In genomic region chr1:20194770-20195463, GRCh38 we compare ENCODE assay signal across 8 cellular contexts. TPM values are rescaled to one million over a fixed set of nuclear protein-coding genes. Genes with fewer than 3 reads are reported as not detected.
DNase-seq lines count a peak whose midpoint lies in the region; ATAC-seq and TF ChIP-seq lines count a peak whose summit lies in the region.

No MANE protein-coding gene starts in this region.

- H3K36me3 ChIP-seq in BJ (ENCODE audit: control insufficient read depth, insufficient read depth, low read length) = no peaks in the 10 kb centered on the region
- H3K36me3 ChIP-seq in parathyroid adenoma (ENCODE audit: control insufficient read depth, insufficient read depth, low read length) = no peaks in the 10 kb centered on the region

- H2AFZ ChIP-seq in parathyroid adenoma = no peak overlapping the region

- no peak overlapping the region for H3K4me3 Mint-ChIP-seq in HFFc6

- H3K4me1 ChIP-seq in parathyroid adenoma = no peaks in the 10 kb centered on the region

- peaks cover 11% of the 10 kb centered on the region for H3K27me3 ChIP-seq in BJ (ENCODE audit: control insufficient read depth, insufficient read depth, low read length)
- no peaks in the 10 kb centered on the region for H3K27me3 ChIP-seq in parathyroid adenoma (ENCODE audit: control insufficient read depth, insufficient read depth, low read length)

- H3K4me3 ChIP-seq in BJ (ENCODE audit: low read depth, low read length) (no peak overlapping the region), parathyroid adenoma (ENCODE audit: low read depth, low read length) (no peak overlapping the region)

- peaks cover 25% of the 10 kb centered on the region for H3K27me3 Mint-ChIP-seq in HFFc6 (ENCODE audit: insufficient read depth)

- DNase-seq in BJ (ENCODE audit: low read depth) = no peak
- DNase-seq in HFFc6 = peak; percentile 33
- peak; percentile 72 for DNase-seq in RPMI8226
- peak; percentile 52 for DNase-seq in activated effector memory CD4-positive, alpha-beta T cell treated with Interleukin-2 at 50 U/mL for 16 hours
- peak; percentile 20 for DNase-seq in foreskin melanocyte
- peak; percentile 62 for DNase-seq in ureter (ENCODE audit: low spot score)

- no peak overlapping the region for H3K4me2 ChIP-seq in parathyroid adenoma (ENCODE audit: low read length)

- POLR2A ChIA-PET in BJ (lab: Charles Lee) = no interaction called here

- H3K27ac Mint-ChIP-seq in HFFc6 = no peak overlapping the region

- CTCF ChIA-PET in BJ (lab: Yijun Ruan, JAX) = interaction anchor here (0.9 to 7.5 kb wide), 27 partner anchors 8 to 535 kb away, joined by 3 to 77 read pairs (median 5); partner anchors contain the start of gene PLA2G2A

- H3K4me1 Mint-ChIP-seq in HFFc6 (ENCODE audit: low read depth) = peaks cover 6% of the 10 kb centered on the region; the same call in 1 of the 2 replicates

- H3K9me3 Mint-ChIP-seq in HFFc6 = no peaks in the 10 kb centered on the region

- no peak overlapping the region for H3K27ac ChIP-seq in parathyroid adenoma

- H3K36me3 Mint-ChIP-seq in HFFc6 (ENCODE audit: low read depth) = no peaks in the 10 kb centered on the region

- H3K9me3 ChIP-seq in parathyroid adenoma (ENCODE audit: control insufficient read depth, low read length) = no peaks in the 10 kb centered on the region

- TF ChIP-seq CTCF in BJ (IDR thresholded peaks at IDR 0.05; ENCODE audit: insufficient read depth, low read depth, low read length) (peak; percentile 92), HFFc6 (IDR thresholded peaks at IDR 0.05) (peak; percentile 88), parathyroid adenoma (IDR thresholded peaks at IDR 0.05) (peak; percentile 66)

- no peaks in the 10 kb centered on the region for H3K79me2 ChIP-seq in parathyroid adenoma

- no peak for ATAC-seq in HG03342 (IDR thresholded peaks at IDR 0.05; ENCODE audit: unreplicated experiment)

- no peak overlapping the region for H3K9ac ChIP-seq in parathyroid adenoma

RNA-seq across cellular contexts. Expression of gene PLA2G2C, which starts 8.6 kb away (rescaled TPM):
- not detected in 2 replicates for polyA plus RNA-seq in BJ (2011; rRNA removed)
- not detected in 2 replicates for polyA minus RNA-seq in BJ (2011; rRNA and poly(A)+ RNA removed)
- not detected for total RNA-seq in HFFc6 (2021; fragmentation: NEBNext Ultra II Directional; extraction: Animal tissue kit (Norgen Biotek cat#: 25700))
- not detected for total RNA-seq in ureter

RNA-seq across cellular contexts. Expression of gene UBXN10, which starts 9.0 kb away (rescaled TPM):
- not detected in 2 replicates for polyA plus RNA-seq in BJ (2011; rRNA removed)
- polyA minus RNA-seq in BJ (2011; rRNA and poly(A)+ RNA removed) = not detected in 2 replicates
- not detected for total RNA-seq in HFFc6 (2021; fragmentation: NEBNext Ultra II Directional; extraction: Animal tissue kit (Norgen Biotek cat#: 25700))
- total RNA-seq in ureter = 3.6 TPM

RNA-seq across cellular contexts. Expression of gene PLA2G2F, which starts 55.8 kb away (rescaled TPM):
- polyA plus RNA-seq in BJ (2011; rRNA removed) = not detected in 2 replicates
- not detected in 2 replicates for polyA minus RNA-seq in BJ (2011; rRNA and poly(A)+ RNA removed)
- total RNA-seq in HFFc6 (2021; fragmentation: NEBNext Ultra II Directional; extraction: Animal tissue kit (Norgen Biotek cat#: 25700)) = not detected
- total RNA-seq in ureter = 19.2 TPM

Comparison
In these comparisons a context has a peak if more than half of its experiments do, and no peak if none do; other contexts are left out.
1. RNA of gene PLA2G2F, which starts 55.8 kb away (total RNA-seq): 19.2 TPM in ureter (single experiment); not detected in HFFc6; every median in the first group is over 10 times any median in the second.
2. Peak in every context shown above with its lines, with median percentiles within 50 percentile points of each other: CTCF ChIP-seq.